In genomic region chr2:176848844-176849243, GRCh38 we compare ENCODE assay signal across 19 cellular contexts.
"Had no signal": no experiment of that assay in that cellular context is flagged by ENCODE, and none has a peak within 500 bp of the region (broad histone marks: within the 10 kb centered on the region; RNA-seq: fewer than 3 reads in every experiment).

No MANE protein-coding gene starts in this region.

- ATAC-seq: psoas muscle; right cardiac atrium; right lobe of liver; stimulated activated effector memory CD8-positive, alpha-beta T cell treated with anti-CD3 and anti-CD28 coated beads, Interleukin-12 subunit alpha, Interleukin-12 subunit beta, amount 100 ng/mL, for 72 hours; stimulated activated naive B cell treated with anti-CD40 and anti-IgM and Interleukin-4, amounts not matched to agents 10 μg/mL and 1 μg/mL and 100 μg/mL, for 72 hours had no signal

- DNase-seq: occipital lobe; ovary; posterior cingulate gyrus; psoas muscle; right cardiac atrium; right lobe of liver; sigmoid colon; small intestine; stimulated activated CD4-positive, alpha-beta T cell treated with anti-CD3 and anti-CD28 coated beads, Interleukin-15, amount 100 ng/mL, for 24 hours; stimulated activated CD4-positive, alpha-beta T cell treated with anti-CD3 and anti-CD28 coated beads, Interleukin-2, amount 100 ng/mL, for 24 hours; stimulated activated CD4-positive, alpha-beta T cell treated with anti-CD3 and anti-CD28 coated beads, Interleukin-2, amount 100 ng/mL, for 48 hours; stimulated activated CD4-positive, alpha-beta T cell treated with anti-CD3 and anti-CD28 coated beads, Interleukin-4, amount 100 ng/mL, for 24 hours; stimulated activated naive B cell treated with anti-CD40 and anti-IgM and Interleukin-4, amounts not matched to agents 10 μg/mL and 1 μg/mL and 100 μg/mL, for 72 hours; stimulated activated naive CD4-positive, alpha-beta T cell treated with Interleukin-2 at 50 U/mL for 16 hours; stomach; thyroid gland; trophoblast cell; upper lobe of left lung had no signal
